14 cellular contexts compared by ENCODE assay signal in genomic region chr3:66140763-66141372, GRCh38.
DNase-seq lines count a peak whose midpoint lies in the region; ATAC-seq and TF ChIP-seq lines count a peak whose summit lies in the region.
"Had no signal": no experiment of that assay in that cellular context is flagged by ENCODE, and none has a peak within 500 bp of the region (broad histone marks: within the 10 kb centered on the region; RNA-seq: fewer than 3 reads in every experiment).

No MANE protein-coding gene starts in this region.

- no peak overlapping the region for H3K4me3 ChIP-seq in PC-3 (ENCODE audit: low read length)
- H3K4me3 ChIP-seq: A549 had no signal

- H3F3A ChIP-seq in PC-3 (ENCODE audit: low read length, unreplicated experiment) = no peaks in the 10 kb centered on the region

- POLR2A ChIA-PET in PC-3 (lab: Charles Lee; ENCODE audit: unreplicated experiment) = no interaction called here

- H3K4me1 ChIP-seq in PC-3 (ENCODE audit: insufficient read depth, low read length) = peaks cover 14% of the 10 kb centered on the region
- H3K4me1 ChIP-seq: A549 had no signal

- H3K79me2 ChIP-seq in PC-3 (ENCODE audit: low read length) = no peaks in the 10 kb centered on the region

- CTCF ChIA-PET in PC-3 (lab: Charles Lee) = no interaction called here
- CTCF ChIA-PET in activated naive CD4-positive, alpha-beta T cell treated with anti-CD3 and anti-CD28 coated beads for 36 hours (lab: Charles Lee) = no interaction called here

- peaks cover 15% of the 10 kb centered on the region for H3K27me3 Mint-ChIP-seq in activated naive CD4-positive, alpha-beta T cell treated with anti-CD3 and anti-CD28 coated beads for 36 hours (ENCODE audit: low read depth)

- no peaks in the 10 kb centered on the region for H3K9me3 ChIP-seq in PC-3 (ENCODE audit: low read length)

- H3K9me2 ChIP-seq in PC-3 (replicated peaks; ENCODE audit: low read length) = no peaks in the 10 kb centered on the region

- DNase-seq in NCI-H2171 treated with DMSO at 0.1 percent for 48 hours (lab: John Stamatoyannopoulos, UW) = peak; percentile 41
- DNase-seq in NCI-H2171 (lab: John Stamatoyannopoulos, UW) = no peak
- peak; percentile 2 for DNase-seq in PC-3
- no peak for DNase-seq in NCI-H146 treated with DMSO at 0.1 percent for 48 hours (lab: John Stamatoyannopoulos, UW; ENCODE audit: unreplicated experiment)
- DNase-seq in NCI-H1105 (lab: John Stamatoyannopoulos, UW) = no peak
- DNase-seq in activated naive CD4-positive, alpha-beta T cell treated with anti-CD3 and anti-CD28 coated beads for 36 hours = no peak
- DNase-seq: activated CD4-positive, alpha-beta T cell treated with anti-CD3 and anti-CD28 coated beads for 4 hours; central memory CD4-positive, alpha-beta T cell; DMS53; NCI-H146; NK-92 treated with Interleukin-12 subunit alpha and Interleukin-12 subunit beta, amount 100 ng/mL, for 24 hours had no signal

- peaks cover 3% of the 10 kb centered on the region for H3K4me1 Mint-ChIP-seq in activated naive CD4-positive, alpha-beta T cell treated with anti-CD3 and anti-CD28 coated beads for 36 hours (ENCODE audit: low read depth)

- H2AFZ ChIP-seq in PC-3 (ENCODE audit: low read length) = no peak overlapping the region

- no peak for TF ChIP-seq CTCF in PC-3 (conservative IDR thresholded peaks at IDR 0.05; ENCODE audit: low read depth, low read length)

- no peaks in the 10 kb centered on the region for H3K27me3 ChIP-seq in PC-3 (ENCODE audit: low read length)

- H3K9ac ChIP-seq in PC-3 (ENCODE audit: low read length) = no peak overlapping the region

- H3K27ac Mint-ChIP-seq in activated naive CD4-positive, alpha-beta T cell treated with anti-CD3 and anti-CD28 coated beads for 36 hours = no peak overlapping the region

- no peaks in the 10 kb centered on the region for H3K36me3 ChIP-seq in PC-3 (ENCODE audit: low read depth, low read length)

- H3K4me2 ChIP-seq in PC-3 (ENCODE audit: low read length) = no peak overlapping the region
- H3K4me2 ChIP-seq: A549 had no signal

- H3K36me3 Mint-ChIP-seq in activated naive CD4-positive, alpha-beta T cell treated with anti-CD3 and anti-CD28 coated beads for 36 hours (ENCODE audit: low read depth) = no peaks in the 10 kb centered on the region

- ATAC-seq in HG03025 (IDR thresholded peaks at IDR 0.05; ENCODE audit: low FRiP score, unreplicated experiment) (peak; percentile 88), PC-3 (no peak), GM21825 (IDR thresholded peaks at IDR 0.05; ENCODE audit: unreplicated experiment) (no peak)
- ATAC-seq: A549 had no signal

- H3K27ac ChIP-seq in PC-3 (ENCODE audit: low read length) = no peak overlapping the region
- H3K27ac ChIP-seq: A549 had no signal

- H4K20me1 ChIP-seq in PC-3 (ENCODE audit: low read length) = no peaks in the 10 kb centered on the region

- H3K4me3 Mint-ChIP-seq in activated naive CD4-positive, alpha-beta T cell treated with anti-CD3 and anti-CD28 coated beads for 36 hours = no peak overlapping the region

- no TSS peak for BruUV-seq in PC-3 (replicated peaks; lab: Mats Ljungman, UMichigan)

- intact Hi-C loops in PC-3 (cut with micrococcal nuclease) = no loop called here
- intact Hi-C loops in activated naive CD4-positive, alpha-beta T cell treated with anti-CD3 and anti-CD28 coated beads for 36 hours (cut with micrococcal nuclease) = no loop called here

- peaks cover 2% of the 10 kb centered on the region for H3K9me3 Mint-ChIP-seq in activated naive CD4-positive, alpha-beta T cell treated with anti-CD3 and anti-CD28 coated beads for 36 hours

Comparison
In these comparisons a context has a peak if more than half of its experiments do, and no peak if none do; other contexts are left out.
1. DNase-seq: peak in NCI-H2171 treated with DMSO at 0.1 percent for 48 hours (single experiment) and PC-3 (single experiment); none in NCI-H2171 (single experiment), NCI-H146 treated with DMSO at 0.1 percent for 48 hours (single experiment), NCI-H1105 (single experiment) and activated naive CD4-positive, alpha-beta T cell treated with anti-CD3 and anti-CD28 coated beads for 36 hours (single experiment).